Comparison of ENCODE assay signal across 1 cellular context in genomic region chr2:219772103-219772502, GRCh38.
TF ChIP-seq lines count a peak whose summit lies in the region.

No MANE protein-coding gene starts in this region.

TF ChIP-seq in WTC11, 78 proteins besides CTCF, POLR2A, EP300 and RAD21 (continued from another document):
- TF ChIP-seq, protein P1, sequence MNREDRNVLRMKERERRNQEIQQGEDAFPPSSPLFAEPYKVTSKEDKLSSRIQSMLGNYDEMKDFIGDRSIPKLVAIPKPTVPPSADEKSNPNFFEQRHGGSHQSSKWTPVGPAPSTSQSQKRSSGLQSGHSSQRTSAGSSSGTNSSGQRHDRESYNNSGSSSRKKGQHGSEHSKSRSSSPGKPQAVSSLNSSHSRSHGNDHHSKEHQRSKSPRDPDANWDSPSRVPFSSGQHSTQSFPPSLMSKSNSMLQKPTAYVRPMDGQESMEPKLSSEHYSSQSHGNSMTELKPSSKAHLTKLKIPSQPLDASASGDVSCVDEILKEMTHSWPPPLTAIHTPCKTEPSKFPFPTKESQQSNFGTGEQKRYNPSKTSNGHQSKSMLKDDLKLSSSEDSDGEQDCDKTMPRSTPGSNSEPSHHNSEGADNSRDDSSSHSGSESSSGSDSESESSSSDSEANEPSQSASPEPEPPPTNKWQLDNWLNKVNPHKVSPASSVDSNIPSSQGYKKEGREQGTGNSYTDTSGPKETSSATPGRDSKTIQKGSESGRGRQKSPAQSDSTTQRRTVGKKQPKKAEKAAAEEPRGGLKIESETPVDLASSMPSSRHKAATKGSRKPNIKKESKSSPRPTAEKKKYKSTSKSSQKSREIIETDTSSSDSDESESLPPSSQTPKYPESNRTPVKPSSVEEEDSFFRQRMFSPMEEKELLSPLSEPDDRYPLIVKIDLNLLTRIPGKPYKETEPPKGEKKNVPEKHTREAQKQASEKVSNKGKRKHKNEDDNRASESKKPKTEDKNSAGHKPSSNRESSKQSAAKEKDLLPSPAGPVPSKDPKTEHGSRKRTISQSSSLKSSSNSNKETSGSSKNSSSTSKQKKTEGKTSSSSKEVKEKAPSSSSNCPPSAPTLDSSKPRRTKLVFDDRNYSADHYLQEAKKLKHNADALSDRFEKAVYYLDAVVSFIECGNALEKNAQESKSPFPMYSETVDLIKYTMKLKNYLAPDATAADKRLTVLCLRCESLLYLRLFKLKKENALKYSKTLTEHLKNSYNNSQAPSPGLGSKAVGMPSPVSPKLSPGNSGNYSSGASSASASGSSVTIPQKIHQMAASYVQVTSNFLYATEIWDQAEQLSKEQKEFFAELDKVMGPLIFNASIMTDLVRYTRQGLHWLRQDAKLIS (CRISPR knock-in tag; IDR thresholded peaks at IDR 0.05; ENCODE audit: borderline replicate concordance), result no peak
- TF ChIP-seq MYBL2 (CRISPR knock-in tag; IDR thresholded peaks at IDR 0.05) (no peak), TEAD4 (CRISPR knock-in tag; IDR thresholded peaks at IDR 0.05) (no peak), SP1 (CRISPR knock-in tag; conservative IDR thresholded peaks at IDR 0.05) (no peak), USF2 (CRISPR knock-in tag; IDR thresholded peaks at IDR 0.05) (no peak), SMAD4 (CRISPR knock-in tag; IDR thresholded peaks at IDR 0.05) (no peak)
- TF ChIP-seq, protein P2, sequence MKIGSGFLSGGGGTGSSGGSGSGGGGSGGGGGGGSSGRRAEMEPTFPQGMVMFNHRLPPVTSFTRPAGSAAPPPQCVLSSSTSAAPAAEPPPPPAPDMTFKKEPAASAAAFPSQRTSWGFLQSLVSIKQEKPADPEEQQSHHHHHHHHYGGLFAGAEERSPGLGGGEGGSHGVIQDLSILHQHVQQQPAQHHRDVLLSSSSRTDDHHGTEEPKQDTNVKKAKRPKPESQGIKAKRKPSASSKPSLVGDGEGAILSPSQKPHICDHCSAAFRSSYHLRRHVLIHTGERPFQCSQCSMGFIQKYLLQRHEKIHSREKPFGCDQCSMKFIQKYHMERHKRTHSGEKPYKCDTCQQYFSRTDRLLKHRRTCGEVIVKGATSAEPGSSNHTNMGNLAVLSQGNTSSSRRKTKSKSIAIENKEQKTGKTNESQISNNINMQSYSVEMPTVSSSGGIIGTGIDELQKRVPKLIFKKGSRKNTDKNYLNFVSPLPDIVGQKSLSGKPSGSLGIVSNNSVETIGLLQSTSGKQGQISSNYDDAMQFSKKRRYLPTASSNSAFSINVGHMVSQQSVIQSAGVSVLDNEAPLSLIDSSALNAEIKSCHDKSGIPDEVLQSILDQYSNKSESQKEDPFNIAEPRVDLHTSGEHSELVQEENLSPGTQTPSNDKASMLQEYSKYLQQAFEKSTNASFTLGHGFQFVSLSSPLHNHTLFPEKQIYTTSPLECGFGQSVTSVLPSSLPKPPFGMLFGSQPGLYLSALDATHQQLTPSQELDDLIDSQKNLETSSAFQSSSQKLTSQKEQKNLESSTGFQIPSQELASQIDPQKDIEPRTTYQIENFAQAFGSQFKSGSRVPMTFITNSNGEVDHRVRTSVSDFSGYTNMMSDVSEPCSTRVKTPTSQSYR (CRISPR knock-in tag; IDR thresholded peaks at IDR 0.05), result no peak
